In genomic region chr9:2125909-2126308, GRCh38 we compare ENCODE assay signal across 10 cellular contexts.
DNase-seq lines count a peak whose midpoint lies in the region; ATAC-seq, FAIRE-seq and TF ChIP-seq lines count a peak whose summit lies in the region.
"Had no signal": no experiment of that assay in that cellular context is flagged by ENCODE, and none has a peak within 500 bp of the region (broad histone marks: within the 10 kb centered on the region; RNA-seq: fewer than 3 reads in every experiment).

No MANE protein-coding gene starts in this region.

- H3K36me3 ChIP-seq in OCI-LY3 (replicated peaks; ENCODE audit: low read depth, low read length) (peaks cover 86% of the 10 kb centered on the region), right atrium auricular region (peaks cover 10% of the 10 kb centered on the region), transverse colon (peaks cover 0 to 25% (median 5%) of the 10 kb centered on the region in 4 donors)

- peaks cover 7% of the 10 kb centered on the region for H3K36me3 Mint-ChIP-seq in chondrocyte (ENCODE audit: low read depth)

- H3K27ac ChIP-seq in OCI-LY3 (ENCODE audit: low read length), result peak overlapping the region; percentile 1; the same call in 1 of the 2 replicates
- peak overlapping the region; percentile 61 to 73 for H3K27ac ChIP-seq in right atrium auricular region
- H3K27ac ChIP-seq in transverse colon, result peak overlapping the region; percentile 66 to 79 (median 74)
- H3K27ac ChIP-seq: HL-60 had no signal

- H3K4me1 Mint-ChIP-seq in chondrocyte (ENCODE audit: low read depth), result peaks cover 56% of the 10 kb centered on the region

- WGBS in transverse colon (ENCODE audit: low coverage in 1 of 2), 2 donors, result 37 to 56% methylated on average over 3 of the region's 3 CpGs

- peaks cover 54% of the 10 kb centered on the region for H4K20me1 ChIP-seq in OCI-LY3 (ENCODE audit: insufficient read depth, low read length)

- peaks cover 3% of the 10 kb centered on the region for H3K9me3 Mint-ChIP-seq in chondrocyte (ENCODE audit: low read depth)
- H3K9me3 Mint-ChIP-seq: dendritic cell treated with granulocyte-macrophage colony-stimulating factor and Interleukin-4, amounts not matched to agents 40 ng/mL and 50 ng/mL, for 4 days had no signal

- in situ Hi-C loops in transverse colon (cut with MboI; ENCODE audit: low pct_ligation_motif_present in 1 of 4, low pct_unique_long_range_greater_than_20kb in 1 of 4, low sequenced_read_pairs in 3 of 4), result loop anchor here in 2 of 4 donors (25.0 kb wide), 1 partner anchor 711 kb away; the partner anchor contains the start of gene PUM3 (in 2 of the 2)

- peaks cover 76% of the 10 kb centered on the region for H3K79me2 ChIP-seq in OCI-LY3 (ENCODE audit: low read length)

- DNase-seq in GM12891 (ENCODE audit: insufficient read length, low spot score), result peak; percentile 13
- DNase-seq in right atrium auricular region (ENCODE audit: low spot score), result no peak
- no peak for DNase-seq in transverse colon
- no peak for DNase-seq in GM03348 (ENCODE audit: low spot score)
- DNase-seq in HPDE6-E6E7 (ENCODE audit: extremely low spot score), result no peak
- DNase-seq in chondrocyte (ENCODE audit: low spot score), result no peak

- no peak for TF ChIP-seq CTCF in OCI-LY3 (IDR thresholded peaks at IDR 0.05; ENCODE audit: low read depth, low read length)
- TF ChIP-seq CTCF in right atrium auricular region (IDR thresholded peaks at IDR 0.05), result no peak
- no peak for TF ChIP-seq CTCF in transverse colon (IDR thresholded peaks at IDR 0.05)
- no peak for TF ChIP-seq CTCF in chondrocyte (IDR thresholded peaks at IDR 0.05)

- no peaks in the 10 kb centered on the region for H3K27me3 Mint-ChIP-seq in chondrocyte (ENCODE audit: low read depth)
- H3K27me3 Mint-ChIP-seq: dendritic cell treated with granulocyte-macrophage colony-stimulating factor and Interleukin-4, amounts not matched to agents 40 ng/mL and 50 ng/mL, for 4 days had no signal

- TF ChIP-seq POLR2A in GM12891 (IDR thresholded peaks at IDR 0.05; ENCODE audit: low read depth, low read length), result no peak
- TF ChIP-seq POLR2A in transverse colon (IDR thresholded peaks at IDR 0.05), result no peak

- no peak for TF ChIP-seq EP300 in transverse colon (IDR thresholded peaks at IDR 0.05; ENCODE audit: low read depth)

- H3K27me3 ChIP-seq in OCI-LY3 (ENCODE audit: low read depth, low read length), result no peaks in the 10 kb centered on the region
- no peaks in the 10 kb centered on the region for H3K27me3 ChIP-seq in right atrium auricular region
- H3K27me3 ChIP-seq in transverse colon, result no peaks in the 10 kb centered on the region

- H3K4me3 ChIP-seq in OCI-LY3 (ENCODE audit: low read length) (no peak overlapping the region), right atrium auricular region (no peak overlapping the region), transverse colon (peak overlapping the region in 1 of 4 donors; percentile 7)

- H3K27ac Mint-ChIP-seq in chondrocyte (ENCODE audit: unreplicated experiment), result no peak overlapping the region
- H3K27ac Mint-ChIP-seq: dendritic cell treated with granulocyte-macrophage colony-stimulating factor and Interleukin-4, amounts not matched to agents 40 ng/mL and 50 ng/mL, for 4 days had no signal

- FAIRE-seq in GM12891 (lab: Jason Lieb, UNC), result peak; percentile 92

- H3K4me2 ChIP-seq in OCI-LY3 (ENCODE audit: low read length), result no peak overlapping the region

- intact Hi-C loops in transverse colon (cut with DNase I; ENCODE audit: low total_unique reads), result no loop called here

- ATAC-seq in GM21619 (IDR thresholded peaks at IDR 0.05; ENCODE audit: unreplicated experiment), result peak; percentile 95

- no peaks in the 10 kb centered on the region for H3K9me3 ChIP-seq in OCI-LY3 (ENCODE audit: insufficient read depth, low read length)
- no peaks in the 10 kb centered on the region for H3K9me3 ChIP-seq in right atrium auricular region
- H3K9me3 ChIP-seq in transverse colon, result no peaks in the 10 kb centered on the region

- H3K4me1 ChIP-seq in OCI-LY3 (ENCODE audit: low read length) (peaks cover 7% of the 10 kb centered on the region), right atrium auricular region (peaks cover 0 to 64% of the 10 kb centered on the region in 2 donors), transverse colon (peaks cover 0 to 32% (median 5%) of the 10 kb centered on the region in 4 donors)

- H3K4me3 Mint-ChIP-seq in chondrocyte (ENCODE audit: unreplicated experiment), result no peak overlapping the region
- H3K4me3 Mint-ChIP-seq: dendritic cell treated with granulocyte-macrophage colony-stimulating factor and Interleukin-4, amounts not matched to agents 40 ng/mL and 50 ng/mL, for 4 days had no signal

- no peak overlapping the region for H2AFZ ChIP-seq in OCI-LY3 (ENCODE audit: low read depth, low read length)

- H3K9ac ChIP-seq in OCI-LY3 (ENCODE audit: low read length), result no peak overlapping the region

TF ChIP-seq in GM12891, 5 proteins besides CTCF, POLR2A, EP300 and RAD21:
- no peak for TF ChIP-seq TAF1 (IDR thresholded peaks at IDR 0.05; ENCODE audit: low read depth, low read length)
- no peak for TF ChIP-seq PAX5 (IDR thresholded peaks at IDR 0.05; ENCODE audit: insufficient read depth, low read length, severe bottlenecking)
- no peak for TF ChIP-seq POU2F2 (IDR thresholded peaks at IDR 0.05; ENCODE audit: low read depth, low read length)
- no peak for TF ChIP-seq POLR2AphosphoS5 (IDR thresholded peaks at IDR 0.05; ENCODE audit: low read depth, low read length)
- TF ChIP-seq SPI1 (IDR thresholded peaks at IDR 0.05; ENCODE audit: low read depth, low read length), result no peak

Comparison
In these comparisons a context has a peak if more than half of its experiments do, and no peak if none do; other contexts are left out.
1. H3K27ac ChIP-seq: peak in every context shown above with its lines; median percentile 74 in transverse colon; 67 in right atrium auricular region; 1 in OCI-LY3.